In genomic region chr9:136947955-136948510, GRCh38 we compare ENCODE assay signal across 8 cellular contexts. TPM values are rescaled to one million over a fixed set of nuclear protein-coding genes. Genes with fewer than 3 reads are reported as not detected.
DNase-seq lines count a peak whose midpoint lies in the region; ATAC-seq and TF ChIP-seq lines count a peak whose summit lies in the region.

No MANE protein-coding gene starts in this region.

- H3K36me3 Mint-ChIP-seq in MCF 10A (ENCODE audit: insufficient read depth, unreplicated experiment) (peaks cover 5% of the 10 kb centered on the region), endothelial cell (ENCODE audit: low read depth, unreplicated experiment) (no peaks in the 10 kb centered on the region)

- BruUV-seq in MCF 10A (replicated peaks; lab: Mats Ljungman, UMichigan) = no TSS peak
- BruUV-seq in PC-9 (replicated peaks; lab: Mats Ljungman, UMichigan) = no TSS peak

- H4K20me1 ChIP-seq in PC-9 (ENCODE audit: insufficient read depth) = no peaks in the 10 kb centered on the region; the same call in 1 of the 2 replicates

- H3K27me3 ChIP-seq in breast epithelium (no peaks in the 10 kb centered on the region), PC-9 (ENCODE audit: insufficient read depth, low read depth) (no peaks in the 10 kb centered on the region)

- TF ChIP-seq CTCF in MCF 10A (IDR thresholded peaks at IDR 0.05; ENCODE audit: unreplicated experiment) = peak; percentile 65
- TF ChIP-seq CTCF in breast epithelium (IDR thresholded peaks at IDR 0.05) = peak in 1 of 3 donors; percentile 21
- TF ChIP-seq CTCF in PC-9 (conservative IDR thresholded peaks at IDR 0.05) = peak; percentile 66
- no peak for TF ChIP-seq CTCF in endothelial cell (IDR thresholded peaks at IDR 0.05; ENCODE audit: unreplicated experiment)

- H3K27ac ChIP-seq in breast epithelium (no peak overlapping the region), PC-9 (peak overlapping the region; percentile 34; the same call in 1 of the 2 replicates)

- ATAC-seq in GM18520 (IDR thresholded peaks at IDR 0.05; ENCODE audit: unreplicated experiment) = no peak
- ATAC-seq in HG03135 (IDR thresholded peaks at IDR 0.05; ENCODE audit: unreplicated experiment) = no peak

- H3K27me3 Mint-ChIP-seq in MCF 10A (ENCODE audit: insufficient read depth, unreplicated experiment) (no peaks in the 10 kb centered on the region), endothelial cell (ENCODE audit: unreplicated experiment) (peaks cover 6% of the 10 kb centered on the region)

- peak overlapping the region; percentile 61 for H3K27ac Mint-ChIP-seq in MCF 10A (ENCODE audit: low read depth, unreplicated experiment)
- H3K27ac Mint-ChIP-seq in endothelial cell (ENCODE audit: unreplicated experiment) = no peak overlapping the region

- no peak overlapping the region for H3K4me2 ChIP-seq in PC-9

- H3K79me2 ChIP-seq in PC-9 (ENCODE audit: low read depth) = peaks cover 10% of the 10 kb centered on the region

- no peaks in the 10 kb centered on the region for H3K36me3 ChIP-seq in breast epithelium
- H3K36me3 ChIP-seq in PC-9 (ENCODE audit: low read depth) = no peaks in the 10 kb centered on the region

- H3K4me3 Mint-ChIP-seq in MCF 10A (ENCODE audit: unreplicated experiment) (peak overlapping the region; percentile 84), endothelial cell (ENCODE audit: unreplicated experiment) (peak overlapping the region; percentile 62)

- H3F3A ChIP-seq in PC-9 (ENCODE audit: insufficient read depth, low read depth) = peaks cover 21% of the 10 kb centered on the region; the same call in 1 of the 2 replicates

- H3K9me3 Mint-ChIP-seq in MCF 10A (ENCODE audit: unreplicated experiment) (no peaks in the 10 kb centered on the region), endothelial cell (ENCODE audit: unreplicated experiment) (no peaks in the 10 kb centered on the region)

- no peaks in the 10 kb centered on the region for H3K4me1 Mint-ChIP-seq in MCF 10A (ENCODE audit: insufficient read depth, unreplicated experiment)
- no peaks in the 10 kb centered on the region for H3K4me1 Mint-ChIP-seq in endothelial cell (ENCODE audit: unreplicated experiment)

- H2AFZ ChIP-seq in PC-9 = no peak overlapping the region

- H3K9me2 ChIP-seq in PC-9 (ENCODE audit: insufficient read depth) = no peaks in the 10 kb centered on the region

- CTCF ChIA-PET in MCF 10A (lab: Yijun Ruan, JAX) (interaction anchor here (0.6 to 2.2 kb wide), 21 partner anchors 17 to 802 kb away, joined by 3 to 27 read pairs (median 3); partner anchors contain the start of genes ABCA2 and PAXX), PC-9 (lab: Charles Lee) (interaction anchor here (0.6 to 2.2 kb wide), 19 partner anchors 30 to 423 kb away, joined by 3 to 46 read pairs (median 4); partner anchors contain the start of genes CLIC3, FUT7 and MAN1B1)

- intact Hi-C loops in MCF 10A (cut with micrococcal nuclease) (loop anchor here (1.0 to 10.0 kb wide), 3 partner anchors 44 to 103 kb away; partner anchors contain the start of genes AJM1, PAXX and PHPT1), breast epithelium (cut with DNase I; ENCODE audit: low total_unique reads) (no loop called here), PC-9 (cut with micrococcal nuclease; ENCODE audit: unreplicated experiment) (loop anchor here (1.0 kb wide), 2 partner anchors 87 to 101 kb away; no protein-coding TSS in a partner anchor)

- no peak overlapping the region for H3K4me3 ChIP-seq in breast epithelium
- H3K4me3 ChIP-seq in PC-9 = no peak overlapping the region

- peaks cover 7 to 14% of the 10 kb centered on the region in 2 donors for H3K4me1 ChIP-seq in breast epithelium
- H3K4me1 ChIP-seq in PC-9 (replicated peaks; ENCODE audit: insufficient read depth) = peaks cover 24% of the 10 kb centered on the region

- TF ChIP-seq POLR2A in breast epithelium (IDR thresholded peaks at IDR 0.05) = no peak

- H3K9me3 ChIP-seq in breast epithelium = no peaks in the 10 kb centered on the region
- H3K9me3 ChIP-seq in PC-9 (ENCODE audit: insufficient read depth, low read depth) = no peaks in the 10 kb centered on the region

- DNase-seq in MCF 10A (ENCODE audit: unreplicated experiment) (peak; percentile 54), breast epithelium (ENCODE audit: low spot score in 2 of 2) (no peak), PC-9 (peak; percentile 61 to 74), endothelial cell (ENCODE audit: low spot score) (peak; percentile 52), myocyte (ENCODE audit: low read depth) (peak; percentile 74), NCI-H2107 (lab: John Stamatoyannopoulos, UW) (no peak)

- POLR2A ChIA-PET in MCF 10A (lab: Yijun Ruan, JAX) (interaction anchor here (0.6 to 1.5 kb wide), 7 partner anchors 12 to 549 kb away, joined by 3 to 9 read pairs (median 3); partner anchors contain the start of genes EDF1 and PAXX), PC-9 (lab: Charles Lee; ENCODE audit: unreplicated experiment) (interaction anchor here (0.5 to 1.2 kb wide), 9 partner anchors 32 to 544 kb away, joined by 3 to 10 read pairs (median 4); partner anchors contain the start of gene CLIC3)

RNA-seq across cellular contexts. Expression of gene C8G, which starts 3.0 kb away (rescaled TPM):
- total RNA-seq in MCF 10A (2022) = 1.0 and 1.1 TPM in 2 replicates
- total RNA-seq in breast epithelium = not detected
- 2.3 and 4.4 TPM in 2 replicates for total RNA-seq in PC-9 (2021)
- total RNA-seq in endothelial cell (ENCODE audit: unreplicated experiment) = 1.1 TPM
- 0.88 TPM in 1 of 2 replicates, not detected in the other for total RNA-seq in myocyte
- 0.47 TPM for polyA plus RNA-seq in myocyte (2012)

RNA-seq across cellular contexts. Expression of gene FBXW5, which starts 3.5 kb away (rescaled TPM):
- total RNA-seq in MCF 10A (2022) (88.8 and 100 TPM in 2 replicates), breast epithelium (100 to 1,000 TPM; 103 to 183 (median 126) TPM), PC-9 (2021) (101 and 125 TPM in 2 replicates), endothelial cell (ENCODE audit: unreplicated experiment) (100.0 TPM), myocyte (170 and 196 TPM in 2 replicates)
- polyA plus RNA-seq in myocyte (2012) = 89.6 TPM

RNA-seq across cellular contexts. Expression of gene LCN12, which starts 4.0 kb away (rescaled TPM):
- 0.86 and 1.2 TPM in 2 replicates for total RNA-seq in MCF 10A (2022)
- total RNA-seq in breast epithelium = 1 to 10 TPM in 2 of 3 donors, not detected in 1; 1.8 to 5.6 TPM
- total RNA-seq in PC-9 (2021) = 9.3 and 14.2 TPM in 2 replicates
- total RNA-seq in endothelial cell (ENCODE audit: unreplicated experiment) = 1.5 TPM
- 0.10 and 0.27 TPM in 2 replicates for total RNA-seq in myocyte
- 0.37 TPM for polyA plus RNA-seq in myocyte (2012)

RNA-seq across cellular contexts. Expression of gene PTGDS, which starts 29.3 kb away (rescaled TPM):
- total RNA-seq in MCF 10A (2022) (1.1 and 1.8 TPM in 2 replicates), breast epithelium (10 to 100 TPM; 46.7 to 72.6 (median 48.2) TPM), PC-9 (2021) (1.7 and 2.0 TPM in 2 replicates), endothelial cell (ENCODE audit: unreplicated experiment) (not detected), myocyte (126 and 177 TPM in 2 replicates)
- polyA plus RNA-seq in myocyte (2012) = 590 TPM

RNA-seq across cellular contexts. Expression of gene LCNL1, which starts 34.8 kb away (rescaled TPM):
- total RNA-seq in MCF 10A (2022) (not detected in 2 replicates), breast epithelium (under 1 TPM in 2 of 3 donors, not detected in 1; 0.16 to 0.29 TPM), PC-9 (2021) (0.41 and 0.43 TPM in 2 replicates), endothelial cell (ENCODE audit: unreplicated experiment) (not detected), myocyte (5.0 and 13.8 TPM in 2 replicates)
- 16.5 TPM for polyA plus RNA-seq in myocyte (2012)

Comparison
In these comparisons a context has a peak if more than half of its experiments do, and no peak if none do; other contexts are left out.
1. DNase-seq: peak in MCF 10A (single experiment), PC-9 (2 of 2), endothelial cell (single experiment) and myocyte (single experiment); none in breast epithelium (0 of 2) and NCI-H2107 (single experiment).